Comparison of ENCODE assay signal across 14 cellular contexts in genomic region chr11:93585758-93586157, GRCh38. TPM values are rescaled to one million over a fixed set of nuclear protein-coding genes. Genes with fewer than 3 reads are reported as not detected.
DNase-seq lines count a peak whose midpoint lies in the region; FAIRE-seq and TF ChIP-seq lines count a peak whose summit lies in the region.
"Had no signal": no experiment of that assay in that cellular context is flagged by ENCODE, and none has a peak within 500 bp of the region (broad histone marks: within the 10 kb centered on the region; RNA-seq: fewer than 3 reads in every experiment).

No MANE protein-coding gene starts in this region.

- H3K4me1 Mint-ChIP-seq in chondrocyte (ENCODE audit: low read depth), result peaks cover 5% of the 10 kb centered on the region
- H3K4me1 Mint-ChIP-seq: naive B cell had no signal

- no peak for TF ChIP-seq CTCF in chondrocyte (IDR thresholded peaks at IDR 0.05)

- peak; percentile 73 for FAIRE-seq in urothelium cell line (lab: Jason Lieb, UNC)
- FAIRE-seq: colon, G401.6 had no signal

- H3K27ac Mint-ChIP-seq in chondrocyte (ENCODE audit: unreplicated experiment), result no peak overlapping the region
- H3K27ac Mint-ChIP-seq: activated T-cell treated with anti-CD3 and anti-CD28 coated beads, Interleukin-2, amount 50 U/mL, for 72 hours; naive B cell had no signal

- peaks cover 4% of the 10 kb centered on the region for H3K9me3 Mint-ChIP-seq in chondrocyte (ENCODE audit: low read depth)
- H3K9me3 Mint-ChIP-seq: activated T-cell treated with anti-CD3 and anti-CD28 coated beads, Interleukin-2, amount 50 U/mL, for 72 hours had no signal

- no peak overlapping the region for H3K4me3 Mint-ChIP-seq in chondrocyte (ENCODE audit: unreplicated experiment)
- H3K4me3 Mint-ChIP-seq: activated T-cell treated with anti-CD3 and anti-CD28 coated beads, Interleukin-2, amount 50 U/mL, for 72 hours; naive B cell had no signal

- DNase-seq in DMS53 (lab: John Stamatoyannopoulos, UW) (peak; percentile 39), DMS53 treated with DMSO at 0.1 percent for 48 hours (lab: John Stamatoyannopoulos, UW; ENCODE audit: unreplicated experiment) (no peak), astrocyte of the hippocampus (ENCODE audit: low read depth, low spot score) (peak; percentile 63), kidney glomerular epithelial cell (lab: John Stamatoyannopoulos, UW) (peak; percentile 35), urothelium cell line (ENCODE audit: low spot score) (peak; percentile 70), chondrocyte (ENCODE audit: low spot score) (no peak), NCI-H69 (lab: John Stamatoyannopoulos, UW) (no peak), middle frontal gyrus (ENCODE audit: extremely low spot score, low spot score) (no peak)
- DNase-seq: activated T-cell treated with anti-CD3 and anti-CD28 coated beads, Interleukin-2, amount 50 U/mL, for 72 hours; hippocampal formation; naive B cell; WERI-Rb-1 had no signal

- no peaks in the 10 kb centered on the region for H3K36me3 Mint-ChIP-seq in chondrocyte (ENCODE audit: low read depth)
- H3K36me3 Mint-ChIP-seq: naive B cell had no signal

- H3K27me3 Mint-ChIP-seq in chondrocyte (ENCODE audit: low read depth), result no peaks in the 10 kb centered on the region

RNA-seq across cellular contexts. Expression of gene SMCO4, which starts 42.6 kb away (rescaled TPM):
- 21.3 to 38.6 TPM (median 24.0 TPM) in 3 replicates for total RNA-seq in chondrocyte

Comparison
In these comparisons a context has a peak if more than half of its experiments do, and no peak if none do; other contexts are left out.
1. DNase-seq: peak in DMS53 (single experiment), astrocyte of the hippocampus (single experiment), kidney glomerular epithelial cell (single experiment) and urothelium cell line (single experiment); none in DMS53 treated with DMSO at 0.1 percent for 48 hours (single experiment), chondrocyte (single experiment), NCI-H69 (single experiment) and middle frontal gyrus (single experiment).